ENCODE assay signal across 8 cellular contexts in the genomic region with DNA sequence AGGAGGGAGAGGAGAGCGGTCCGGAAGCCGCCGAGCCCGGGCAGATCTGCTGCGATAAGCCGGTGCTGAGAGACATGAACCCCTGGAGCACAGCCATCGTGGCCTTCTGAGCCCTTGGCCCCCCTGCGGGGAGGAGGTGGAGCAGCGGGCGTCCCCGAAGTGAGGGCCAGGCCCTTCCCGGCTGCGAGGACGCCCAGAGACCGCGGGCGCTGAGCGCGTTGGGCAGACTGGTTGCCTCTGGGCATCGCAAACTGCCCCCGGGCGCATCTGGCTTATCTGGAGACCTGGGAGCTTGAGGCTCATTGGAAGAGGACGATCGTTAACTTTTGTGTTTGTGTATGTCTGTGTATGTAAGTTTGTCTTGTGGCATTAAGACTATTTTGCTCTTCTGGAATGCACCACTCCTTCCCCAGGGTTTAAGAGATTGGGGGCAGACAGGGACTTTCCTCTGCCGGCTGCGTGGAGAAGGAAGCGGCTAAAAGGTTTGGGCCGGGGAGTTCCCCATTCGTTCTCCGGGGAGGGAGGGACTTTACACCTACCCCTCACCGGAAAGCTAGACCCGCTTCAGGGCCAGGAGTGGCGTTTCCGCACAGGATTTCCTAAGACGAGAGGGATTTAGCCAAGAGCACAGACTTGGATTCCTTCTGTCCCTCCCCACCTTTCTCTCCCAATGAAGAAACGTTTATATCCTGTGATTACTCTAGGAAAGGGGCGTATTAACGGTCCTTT. TPM values are rescaled to one million over a fixed set of nuclear protein-coding genes. Genes with fewer than 3 reads are reported as not detected.
DNase-seq lines count a peak whose midpoint lies in the region; ATAC-seq and TF ChIP-seq lines count a peak whose summit lies in the region.

No MANE protein-coding gene starts in this region.

- peak in 9 of 10 experiments; percentile 50 to 70 (median 58) for DNase-seq in CD4-positive, alpha-beta T cell
- peak; percentile 76 for DNase-seq in GM20000 (ENCODE audit: low spot score)
- DNase-seq in HuH-7.5 (ENCODE audit: low spot score) = peak; percentile 51
- no peak for DNase-seq in SK-N-MC (ENCODE audit: low read depth, low spot score)
- peak; percentile 79 for DNase-seq in activated naive CD8-positive, alpha-beta T cell treated with anti-CD3 and anti-CD28 coated beads for 36 hours
- peak; percentile 85 for DNase-seq in left ventricle myocardium superior
- no peak for DNase-seq in NCI-H2029 treated with DMSO at 0.1 percent for 48 hours (lab: John Stamatoyannopoulos, UW)

- H3K27me3 ChIP-seq in CD4-positive, alpha-beta T cell (ENCODE audit: control insufficient read depth, insufficient read depth, low read length) = no peaks in the 10 kb centered on the region
- H3K27me3 ChIP-seq in rectal smooth muscle tissue (ENCODE audit: control insufficient read depth, insufficient read depth, low read length) = no peaks in the 10 kb centered on the region

- CTCF ChIA-PET in CD4-positive, alpha-beta T cell (lab: Charles Lee) = interaction anchor here (0.7 to 4.3 kb wide), 6 partner anchors 9 to 335 kb away, joined by 3 to 31 read pairs (median 4); no protein-coding TSS in a partner anchor

- H3K4me3 Mint-ChIP-seq in CD4-positive, alpha-beta T cell = peak overlapping the region; percentile 95
- peak overlapping the region; percentile 100 for H3K4me3 Mint-ChIP-seq in activated naive CD8-positive, alpha-beta T cell treated with anti-CD3 and anti-CD28 coated beads for 36 hours

- H3K27ac ChIP-seq in CD4-positive, alpha-beta T cell (ENCODE audit: low read depth, low read length) = peak overlapping the region; percentile 95
- H3K27ac ChIP-seq in SK-N-MC (peak overlapping the region; percentile 5; the same call in 1 of the 2 replicates), rectal smooth muscle tissue (ENCODE audit: low read depth, low read length) (peak overlapping the region; percentile 91)

- ATAC-seq in CD4-positive, alpha-beta T cell (ENCODE audit: poor library complexity) = peak; percentile 55
- peak; percentile 66 for ATAC-seq in left ventricle myocardium superior

- peak overlapping the region; percentile 93 for H3K27ac Mint-ChIP-seq in CD4-positive, alpha-beta T cell
- H3K27ac Mint-ChIP-seq in activated naive CD8-positive, alpha-beta T cell treated with anti-CD3 and anti-CD28 coated beads for 36 hours = peak overlapping the region; percentile 99

- peaks cover 9% of the 10 kb centered on the region for H3K4me1 ChIP-seq in rectal smooth muscle tissue (ENCODE audit: control insufficient read depth, insufficient read depth, low read length)

- POLR2A ChIA-PET in CD4-positive, alpha-beta T cell (lab: Charles Lee) = interaction anchor here (0.9 to 6.5 kb wide), 22 partner anchors 10 to 1208 kb away, joined by 3 to 231 read pairs (median 6); a partner anchor contains a TSS

- peaks cover 46% of the 10 kb centered on the region for H3K4me1 Mint-ChIP-seq in CD4-positive, alpha-beta T cell (ENCODE audit: low read depth)
- peaks cover 40% of the 10 kb centered on the region for H3K4me1 Mint-ChIP-seq in activated naive CD8-positive, alpha-beta T cell treated with anti-CD3 and anti-CD28 coated beads for 36 hours

- no peaks in the 10 kb centered on the region for H3K9me3 ChIP-seq in CD4-positive, alpha-beta T cell (ENCODE audit: control insufficient read depth, low read length)
- H3K9me3 ChIP-seq in SK-N-MC (ENCODE audit: low read depth, low read length) = no peaks in the 10 kb centered on the region

- intact Hi-C loops in CD4-positive, alpha-beta T cell (cut with DNase I, micrococcal nuclease) = loop anchor here (1.0 to 10.0 kb wide), 5 partner anchors 14 to 1205 kb away; a partner anchor contains a TSS
- intact Hi-C loops in left ventricle myocardium superior (cut with micrococcal nuclease) = loop anchor here (10.0 kb wide), 1 partner anchor 55 kb away; no protein-coding TSS in a partner anchor

- H3K9ac ChIP-seq in SK-N-MC (ENCODE audit: insufficient read length) (peak overlapping the region; percentile 74), rectal smooth muscle tissue (ENCODE audit: low read length) (peak overlapping the region; percentile 28)

- H3K9me3 Mint-ChIP-seq in CD4-positive, alpha-beta T cell = no peaks in the 10 kb centered on the region
- H3K9me3 Mint-ChIP-seq in activated naive CD8-positive, alpha-beta T cell treated with anti-CD3 and anti-CD28 coated beads for 36 hours = no peaks in the 10 kb centered on the region

- peaks cover 18% of the 10 kb centered on the region for H3K36me3 Mint-ChIP-seq in CD4-positive, alpha-beta T cell (ENCODE audit: low read depth)
- peaks cover 52% of the 10 kb centered on the region for H3K36me3 Mint-ChIP-seq in activated naive CD8-positive, alpha-beta T cell treated with anti-CD3 and anti-CD28 coated beads for 36 hours

- H3K36me3 ChIP-seq in SK-N-MC (ENCODE audit: insufficient read depth, low read length) (no peaks in the 10 kb centered on the region), rectal smooth muscle tissue (ENCODE audit: control insufficient read depth, insufficient read depth, low read length) (no peaks in the 10 kb centered on the region)

- no peak for TF ChIP-seq CTCF in CD4-positive, alpha-beta T cell (IDR thresholded peaks at IDR 0.05)
- no peak for TF ChIP-seq CTCF in GM20000 (IDR thresholded peaks at IDR 0.05; ENCODE audit: extremely low read depth, missing control alignments)

- H3K4me3 ChIP-seq in SK-N-MC = peak overlapping the region; percentile 96
- peak overlapping the region; percentile 70 for H3K4me3 ChIP-seq in rectal smooth muscle tissue (ENCODE audit: low read length)

- H3K27me3 Mint-ChIP-seq in CD4-positive, alpha-beta T cell = no peaks in the 10 kb centered on the region
- no peaks in the 10 kb centered on the region for H3K27me3 Mint-ChIP-seq in activated naive CD8-positive, alpha-beta T cell treated with anti-CD3 and anti-CD28 coated beads for 36 hours

RNA-seq across cellular contexts. Expression of a gene that starts 1.4 kb away (rescaled TPM):
- total RNA-seq in CD4-positive, alpha-beta T cell = 10 to 100 TPM; 53.8 to 54.1 TPM
- total RNA-seq in activated naive CD8-positive, alpha-beta T cell treated with anti-CD3 and anti-CD28 coated beads for 36 hours = 10 to 100 TPM; 29.7 to 30.3 TPM
- total RNA-seq in left ventricle myocardium superior = 15.9 TPM

RNA-seq across cellular contexts. Expression of a gene that starts 56.2 kb away (rescaled TPM):
- 10 to 100 TPM; 16.2 to 18.1 TPM for total RNA-seq in CD4-positive, alpha-beta T cell
- total RNA-seq in activated naive CD8-positive, alpha-beta T cell treated with anti-CD3 and anti-CD28 coated beads for 36 hours = 10 to 100 TPM; 14.5 to 15.5 TPM
- 3.4 TPM for total RNA-seq in left ventricle myocardium superior

Comparison
In these comparisons a context has a peak if more than half of its experiments do, and no peak if none do; other contexts are left out.
1. DNase-seq: peak in CD4-positive, alpha-beta T cell (9 of 10), GM20000 (single experiment), HuH-7.5 (single experiment), activated naive CD8-positive, alpha-beta T cell treated with anti-CD3 and anti-CD28 coated beads for 36 hours (single experiment) and left ventricle myocardium superior (single experiment); none in SK-N-MC (single experiment) and NCI-H2029 treated with DMSO at 0.1 percent for 48 hours (single experiment).
2. H3K27ac ChIP-seq: peak in every context shown above with its lines; median percentile 95 in CD4-positive, alpha-beta T cell; 91 in rectal smooth muscle tissue; 5 in SK-N-MC.